Comparison of ENCODE assay signal across 9 cellular contexts in genomic region chr12:50257226-50258166, GRCh38. TPM values are rescaled to one million over a fixed set of nuclear protein-coding genes. Genes with fewer than 3 reads are reported as not detected.
A peak's percentile ranks its signal among the peaks of the same experiment; 100 is the strongest.
DNase-seq lines count a peak whose midpoint lies in the region; ATAC-seq and TF ChIP-seq lines count a peak whose summit lies in the region.
"Had no signal": no experiment of that assay in that cellular context is flagged by ENCODE, and none has a peak within 500 bp of the region (broad histone marks: within the 10 kb centered on the region; RNA-seq: fewer than 3 reads in every experiment).

No MANE protein-coding gene starts in this region.

- H3K27ac ChIP-seq in mammary epithelial cell (ENCODE audit: insufficient read depth, low read depth, low read length) (peak overlapping the region; percentile 43), lower lobe of right lung (peak overlapping the region; percentile 66), aorta (ENCODE audit: low read depth in 1 of 2, low read length in 2 of 2) (peak overlapping the region in 1 of 2 donors; percentile 48)

- peak overlapping the region; percentile 37 for H3K4me2 ChIP-seq in mammary epithelial cell (ENCODE audit: insufficient read depth, low read depth, low read length)

- dilution Hi-C loops in mammary epithelial cell (cut with HindIII; ENCODE audit: low sequenced_read_pairs) = no loop called here

- H3K9me3 Mint-ChIP-seq in CD14-positive monocyte = no peaks in the 10 kb centered on the region
- H3K9me3 Mint-ChIP-seq: CD4-positive, CD25-positive, alpha-beta regulatory T cell had no signal

- H3K4me3 ChIP-seq in mammary epithelial cell (replicated peaks in 1 of 3; ENCODE audit: insufficient read depth in 1 of 3, low read depth in 2 of 3, low read length in 3 of 3) (no peak overlapping the region), lower lobe of right lung (peak overlapping the region; percentile 7), aorta (ENCODE audit: low read length in 2 of 2) (no peak overlapping the region)

- in situ Hi-C loops in mammary epithelial cell (cut with MboI; ENCODE audit: low sequenced_read_pairs in 2 of 2) = no loop called here

- peak; percentile 61 for DNase-seq in SIG-M5 treated with dmso at 0.1 percent for 504 hours (lab: John Stamatoyannopoulos, UW; ENCODE audit: unreplicated experiment)
- DNase-seq in SIG-M5 (lab: John Stamatoyannopoulos, UW) = no peak
- peak; percentile 32 for DNase-seq in mammary epithelial cell
- DNase-seq in lower lobe of right lung = no peak
- no peak for DNase-seq in aorta
- DNase-seq in SKM-1 (lab: John Stamatoyannopoulos, UW; ENCODE audit: unreplicated experiment) = no peak
- no peak for DNase-seq in CD14-positive monocyte (ENCODE audit: low spot score)
- no peak for DNase-seq in activated naive CD4-positive, alpha-beta T cell treated with Interleukin-2 at 50 U/mL for 16 hours
- DNase-seq: CD4-positive, CD25-positive, alpha-beta regulatory T cell had no signal

- no TSS peak for BruUV-seq in mammary epithelial cell (replicated peaks; lab: Mats Ljungman, UMichigan)

- CTCF ChIA-PET in mammary epithelial cell (lab: Charles Lee; ENCODE audit: low non-redundant PET) = no interaction called here

- no peak overlapping the region for H2AFZ ChIP-seq in mammary epithelial cell (ENCODE audit: low read depth, low read length)

- no peaks in the 10 kb centered on the region for H3K36me3 Mint-ChIP-seq in CD14-positive monocyte
- H3K36me3 Mint-ChIP-seq: CD4-positive, CD25-positive, alpha-beta regulatory T cell had no signal

- no peak for TF ChIP-seq CTCF in mammary epithelial cell (conservative IDR thresholded peaks at IDR 0.05 in 1 of 2, IDR thresholded peaks at IDR 0.05 in 1 of 2; ENCODE audit: extremely low read depth in 1 of 2, insufficient read depth in 1 of 2, low read depth in 1 of 2, low read length in 2 of 2)
- no peak for TF ChIP-seq CTCF in lower lobe of right lung (IDR thresholded peaks at IDR 0.05)
- TF ChIP-seq CTCF in CD14-positive monocyte (IDR thresholded peaks at IDR 0.05) = no peak

- H3K27ac Mint-ChIP-seq in CD14-positive monocyte = peak overlapping the region in 2 of 7 donors; percentile 33 to 50

- WGBS in mammary epithelial cell (ENCODE audit: low coverage, missing lambda C conversion rate) = 30% methylated on average over 6 of the region's 6 CpGs
- WGBS in aorta, 2 donors = 44 to 47% methylated on average over 6 of the region's 6 CpGs

- H3K27me3 Mint-ChIP-seq in CD14-positive monocyte (ENCODE audit: low read depth in 3 of 3) = peaks cover 0 to 2% (median 0%) of the 10 kb centered on the region in 3 donors

- H3K79me2 ChIP-seq in mammary epithelial cell (ENCODE audit: insufficient read depth, low read length) = peaks cover 3% of the 10 kb centered on the region

- peaks cover 33% of the 10 kb centered on the region for H3K4me1 Mint-ChIP-seq in CD14-positive monocyte

- no peaks in the 10 kb centered on the region for H3K27me3 ChIP-seq in mammary epithelial cell (ENCODE audit: insufficient read depth, low read length)
- H3K27me3 ChIP-seq in lower lobe of right lung (ENCODE audit: low read depth) = no peaks in the 10 kb centered on the region
- no peaks in the 10 kb centered on the region for H3K27me3 ChIP-seq in aorta (ENCODE audit: control insufficient read depth in 1 of 2, insufficient read depth in 2 of 2, low read length in 1 of 2)

- no peak overlapping the region for H3K9ac ChIP-seq in mammary epithelial cell (ENCODE audit: insufficient read depth, low read length)

- H4K20me1 ChIP-seq in mammary epithelial cell (ENCODE audit: insufficient read depth, low read length) = no peaks in the 10 kb centered on the region

- H3K4me1 ChIP-seq in mammary epithelial cell (ENCODE audit: insufficient read depth, low read length) (peaks cover 56% of the 10 kb centered on the region), lower lobe of right lung (peaks cover 46% of the 10 kb centered on the region), aorta (ENCODE audit: control insufficient read depth in 1 of 2, insufficient read depth in 2 of 2, low read length in 2 of 2) (peaks cover 0 to 4% of the 10 kb centered on the region in 2 donors)

- peak; percentile 47 to 55 for ATAC-seq in lower lobe of right lung
- peak; percentile 64 for ATAC-seq in aorta (ENCODE audit: low FRiP score)

- no peak overlapping the region for H3K4me3 Mint-ChIP-seq in CD14-positive monocyte
- H3K4me3 Mint-ChIP-seq: CD4-positive, CD25-positive, alpha-beta regulatory T cell had no signal

- intact Hi-C loops in mammary epithelial cell (cut with micrococcal nuclease) (no loop called here), lower lobe of right lung (cut with DNase I) (no loop called here), aorta (cut with DNase I) (no loop called here), CD14-positive monocyte (cut with micrococcal nuclease) (no loop called here)

- H3K9me3 ChIP-seq in mammary epithelial cell (replicated peaks; ENCODE audit: insufficient read depth, low read length) (no peaks in the 10 kb centered on the region), lower lobe of right lung (no peaks in the 10 kb centered on the region), aorta (ENCODE audit: control insufficient read depth, low read length) (no peaks in the 10 kb centered on the region)

- H3K36me3 ChIP-seq in mammary epithelial cell (ENCODE audit: insufficient read depth, low read length) (no peaks in the 10 kb centered on the region), lower lobe of right lung (no peaks in the 10 kb centered on the region), aorta (ENCODE audit: control insufficient read depth in 1 of 2, insufficient read depth in 2 of 2, low read length in 1 of 2) (no peaks in the 10 kb centered on the region)

RNA-seq across cellular contexts. Expression of gene LIMA1, which starts 25.8 kb away (rescaled TPM):
- 100 to 1,000 TPM; 398 to 425 TPM for total RNA-seq in mammary epithelial cell
- polyA plus RNA-seq in mammary epithelial cell = 167 TPM
- polyA minus RNA-seq in mammary epithelial cell = 210 TPM
- 76.6 TPM for total RNA-seq in lower lobe of right lung
- total RNA-seq in aorta = 100 to 1,000 TPM; 131 to 177 TPM
- 100 to 1,000 TPM in 1 of 2 donors, 10 to 100 TPM in 1; 35.9 to 148 TPM for polyA plus RNA-seq in aorta
- polyA plus RNA-seq in CD14-positive monocyte = under 1 TPM; 0.24 to 0.62 TPM

Comparison
In these comparisons a context has a peak if more than half of its experiments do, and no peak if none do; other contexts are left out.
1. DNase-seq: peak in SIG-M5 treated with dmso at 0.1 percent for 504 hours (single experiment) and mammary epithelial cell (single experiment); none in SIG-M5 (single experiment), lower lobe of right lung (single experiment), aorta (0 of 2), SKM-1 (single experiment), CD14-positive monocyte (single experiment) and activated naive CD4-positive, alpha-beta T cell treated with Interleukin-2 at 50 U/mL for 16 hours (single experiment).